ENCODE assay signal across 22 cellular contexts in genomic region chr4:94484818-94485217, GRCh38.
"Had no signal": no experiment of that assay in that cellular context is flagged by ENCODE, and none has a peak within 500 bp of the region (broad histone marks: within the 10 kb centered on the region; RNA-seq: fewer than 3 reads in every experiment).

No MANE protein-coding gene starts in this region.

- FAIRE-seq: colon had no signal

- H3K9me3 ChIP-seq: adrenal gland, right atrium auricular region, suprapubic skin had no signal

- DNase-seq: activated CD4-positive, alpha-beta T cell treated with anti-CD3 and anti-CD28 coated beads, Interleukin-2, amount 10 ng/mL, durations not matched to agents 7 days and 5 days; activated CD8-positive, alpha-beta T cell treated with anti-CD3 and anti-CD28 coated beads, Interleukin-2, amount 10 ng/mL, durations not matched to agents 7 days and 5 days; activated effector memory CD4-positive, alpha-beta T cell treated with Interleukin-2 at 50 U/mL for 16 hours; activated T-cell treated with anti-CD3 and anti-CD28 coated beads, Interleukin-2, amount 50 U/mL, for 4 hours; adrenal gland; dorsolateral prefrontal cortex; foreskin fibroblast; glutamatergic neuron; hypothalamus; kidney; occipital lobe; small intestine; stimulated activated CD4-positive, alpha-beta T cell treated with anti-CD3 and anti-CD28 coated beads, Interleukin-4, amount 100 ng/mL, for 1 hour; stimulated activated naive CD8-positive, alpha-beta T cell treated with anti-CD3 and anti-CD28 coated beads, Interleukin-15, amount 100 ng/mL, for 72 hours had no signal

- H3K36me3 ChIP-seq: adrenal gland, suprapubic skin had no signal

- H3K27ac Mint-ChIP-seq: activated CD4-positive, alpha-beta T cell treated with anti-CD3 and anti-CD28 coated beads, Interleukin-2, amount 10 ng/mL, durations not matched to agents 7 days and 5 days; activated CD8-positive, alpha-beta T cell treated with anti-CD3 and anti-CD28 coated beads, Interleukin-2, amount 10 ng/mL, durations not matched to agents 7 days and 5 days; activated naive CD4-positive, alpha-beta T cell treated with anti-CD3 and anti-CD28 coated beads, Interleukin-2, amount 50 U/mL, for 24 hours; progenitor cell of endocrine pancreas; stimulated activated naive CD8-positive, alpha-beta T cell treated with anti-CD3 and anti-CD28 coated beads, Interleukin-15, amount 100 ng/mL, for 72 hours; T-helper 1 cell treated with Interleukin-12 subunit alpha and Interleukin-12 subunit beta and Interleukin-4 antibody, amounts not matched to agents 30 μg/mL and 1 μg/mL, for 36 hours had no signal

- H3K27me3 ChIP-seq: adrenal gland, dorsolateral prefrontal cortex, right atrium auricular region, suprapubic skin had no signal

- H3K4me3 ChIP-seq: adrenal gland, dorsolateral prefrontal cortex, right atrium auricular region, suprapubic skin had no signal

- H3K27me3 Mint-ChIP-seq: activated CD4-positive, alpha-beta T cell treated with anti-CD3 and anti-CD28 coated beads, Interleukin-2, amount 10 ng/mL, durations not matched to agents 7 days and 5 days; activated naive CD4-positive, alpha-beta T cell treated with anti-CD3 and anti-CD28 coated beads, Interleukin-2, amount 50 U/mL, for 24 hours; progenitor cell of endocrine pancreas; stimulated activated naive CD8-positive, alpha-beta T cell treated with anti-CD3 and anti-CD28 coated beads, Interleukin-15, amount 100 ng/mL, for 72 hours had no signal

- H3K4me3 Mint-ChIP-seq: activated CD4-positive, alpha-beta T cell treated with anti-CD3 and anti-CD28 coated beads, Interleukin-2, amount 10 ng/mL, durations not matched to agents 7 days and 5 days; activated CD8-positive, alpha-beta T cell treated with anti-CD3 and anti-CD28 coated beads, Interleukin-2, amount 10 ng/mL, durations not matched to agents 7 days and 5 days; activated naive CD4-positive, alpha-beta T cell treated with anti-CD3 and anti-CD28 coated beads, Interleukin-2, amount 50 U/mL, for 24 hours; activated T-cell treated with anti-CD3 and anti-CD28 coated beads, Interleukin-2, amount 50 U/mL, for 4 hours; stimulated activated naive CD8-positive, alpha-beta T cell treated with anti-CD3 and anti-CD28 coated beads, Interleukin-15, amount 100 ng/mL, for 72 hours; T-helper 1 cell treated with Interleukin-12 subunit alpha and Interleukin-12 subunit beta and Interleukin-4 antibody, amounts not matched to agents 30 μg/mL and 1 μg/mL, for 36 hours had no signal

- H3K27ac ChIP-seq: adrenal gland, dorsolateral prefrontal cortex, suprapubic skin had no signal

- H3K9me3 Mint-ChIP-seq: activated CD4-positive, alpha-beta T cell treated with anti-CD3 and anti-CD28 coated beads, Interleukin-2, amount 10 ng/mL, durations not matched to agents 7 days and 5 days; activated T-cell treated with anti-CD3 and anti-CD28 coated beads, Interleukin-2, amount 50 U/mL, for 4 hours; stimulated activated naive CD8-positive, alpha-beta T cell treated with anti-CD3 and anti-CD28 coated beads, Interleukin-15, amount 100 ng/mL, for 72 hours; T-helper 1 cell treated with Interleukin-12 subunit alpha and Interleukin-12 subunit beta and Interleukin-4 antibody, amounts not matched to agents 30 μg/mL and 1 μg/mL, for 36 hours had no signal

- ATAC-seq: activated CD4-positive, CD25-positive, alpha-beta regulatory T cell treated with anti-CD3 and anti-CD28 coated beads, Interleukin-2, amount 50 U/mL, for 24 hours; activated CD8-positive, alpha-beta T cell treated with anti-CD3 and anti-CD28 coated beads, Interleukin-2, amount 10 ng/mL, durations not matched to agents 7 days and 5 days; activated T-cell treated with anti-CD3 and anti-CD28 coated beads, Interleukin-2, amount 50 U/mL, for 4 hours; left lobe of liver; stimulated activated naive CD8-positive, alpha-beta T cell treated with anti-CD3 and anti-CD28 coated beads, Interleukin-15, amount 100 ng/mL, for 72 hours had no signal
